18 cellular contexts compared by ENCODE assay signal in the genomic region with DNA sequence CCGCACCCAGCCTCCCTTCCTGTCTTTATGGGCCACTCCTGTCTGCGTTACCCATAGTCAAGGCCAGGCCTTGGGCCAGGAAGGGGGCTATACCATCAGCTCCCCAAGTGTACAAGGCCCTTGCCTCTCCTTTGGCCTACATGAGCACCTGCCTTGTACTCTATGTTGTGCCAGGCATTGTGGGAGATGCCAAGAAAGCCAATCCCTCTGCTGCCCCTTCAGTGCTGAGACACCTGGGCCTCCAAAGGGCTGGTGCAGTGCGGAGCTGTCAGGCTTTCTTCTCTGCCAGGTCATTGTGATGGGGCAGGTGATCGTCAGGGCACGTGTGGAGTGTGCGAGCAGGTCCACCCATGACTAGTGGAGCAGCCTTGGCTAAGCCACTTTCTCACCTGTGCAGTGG.
"Had no signal": no experiment of that assay in that cellular context is flagged by ENCODE, and none has a peak within 500 bp of the region (broad histone marks: within the 10 kb centered on the region; RNA-seq: fewer than 3 reads in every experiment).

No MANE protein-coding gene starts in this region.

- H3K27me3 ChIP-seq: adrenal gland, gastroesophageal sphincter, left lung, testis had no signal

- H3K27me3 Mint-ChIP-seq: activated CD4-positive, alpha-beta memory T cell treated with anti-CD3 and anti-CD28 coated beads, Interleukin-2, amount 10 ng/mL, durations not matched to agents 7 days and 5 days; activated naive CD4-positive, alpha-beta T cell treated with anti-CD3 and anti-CD28 coated beads, Interleukin-2, amount 50 U/mL, for 24 hours; activated T-cell treated with anti-CD3 and anti-CD28 coated beads, Interleukin-2, amount 50 U/mL, for 24 hours; dendritic cell treated with granulocyte-macrophage colony-stimulating factor and Interleukin-4, amounts not matched to agents 40 ng/mL and 50 ng/mL, for 4 days; memory B cell; naive thymus-derived CD8-positive, alpha-beta T cell; stimulated activated naive CD8-positive, alpha-beta T cell treated with anti-CD3 and anti-CD28 coated beads, Interleukin-15, amount 100 ng/mL, for 72 hours had no signal

- H3K27ac ChIP-seq: left lung, testis, WERI-Rb-1 had no signal

- H3K4me3 ChIP-seq: adrenal gland, gastroesophageal sphincter, left lung, testis had no signal

- ATAC-seq: gastroesophageal sphincter; left lung; naive thymus-derived CD8-positive, alpha-beta T cell; right cardiac atrium had no signal

- DNase-seq: activated CD4-positive, alpha-beta memory T cell treated with anti-CD3 and anti-CD28 coated beads, Interleukin-2, amount 10 ng/mL, durations not matched to agents 7 days and 5 days; activated effector memory CD4-positive, alpha-beta T cell treated with anti-CD3 and anti-CD28 coated beads, Interleukin-2, amount 50 U/mL, for 16 hours; activated T-cell treated with anti-CD3 and anti-CD28 coated beads, Interleukin-2, amount 50 U/mL, for 24 hours; adrenal gland; central memory CD4-positive, alpha-beta T cell; endodermal cell; erythroblast; left lung; stimulated activated naive CD8-positive, alpha-beta T cell treated with anti-CD3 and anti-CD28 coated beads, Interleukin-15, amount 100 ng/mL, for 72 hours; testis; WERI-Rb-1 had no signal

- H3K4me3 Mint-ChIP-seq: activated CD4-positive, alpha-beta memory T cell treated with anti-CD3 and anti-CD28 coated beads, Interleukin-2, amount 10 ng/mL, durations not matched to agents 7 days and 5 days; activated naive CD4-positive, alpha-beta T cell treated with anti-CD3 and anti-CD28 coated beads, Interleukin-2, amount 50 U/mL, for 24 hours; activated T-cell treated with anti-CD3 and anti-CD28 coated beads, Interleukin-2, amount 50 U/mL, for 24 hours; dendritic cell treated with granulocyte-macrophage colony-stimulating factor and Interleukin-4, amounts not matched to agents 40 ng/mL and 50 ng/mL, for 4 days; endodermal cell; memory B cell; naive thymus-derived CD8-positive, alpha-beta T cell; stimulated activated naive CD8-positive, alpha-beta T cell treated with anti-CD3 and anti-CD28 coated beads, Interleukin-15, amount 100 ng/mL, for 72 hours; T-helper 1 cell treated with Interleukin-12 subunit alpha and Interleukin-12 subunit beta and Interleukin-4 antibody, amounts not matched to agents 30 μg/mL and 1 μg/mL, for 36 hours had no signal

- H3K9me3 Mint-ChIP-seq: activated CD4-positive, alpha-beta memory T cell treated with anti-CD3 and anti-CD28 coated beads, Interleukin-2, amount 10 ng/mL, durations not matched to agents 7 days and 5 days; activated naive CD4-positive, alpha-beta T cell treated with anti-CD3 and anti-CD28 coated beads, Interleukin-2, amount 50 U/mL, for 24 hours; activated T-cell treated with anti-CD3 and anti-CD28 coated beads, Interleukin-2, amount 50 U/mL, for 24 hours; dendritic cell treated with granulocyte-macrophage colony-stimulating factor and Interleukin-4, amounts not matched to agents 40 ng/mL and 50 ng/mL, for 4 days; endodermal cell; memory B cell; naive thymus-derived CD8-positive, alpha-beta T cell; stimulated activated naive CD8-positive, alpha-beta T cell treated with anti-CD3 and anti-CD28 coated beads, Interleukin-15, amount 100 ng/mL, for 72 hours; T-helper 1 cell treated with Interleukin-12 subunit alpha and Interleukin-12 subunit beta and Interleukin-4 antibody, amounts not matched to agents 30 μg/mL and 1 μg/mL, for 36 hours had no signal

- H3K36me3 Mint-ChIP-seq: activated naive CD4-positive, alpha-beta T cell treated with anti-CD3 and anti-CD28 coated beads, Interleukin-2, amount 50 U/mL, for 24 hours had no signal

- H3K27ac Mint-ChIP-seq: activated CD4-positive, alpha-beta memory T cell treated with anti-CD3 and anti-CD28 coated beads, Interleukin-2, amount 10 ng/mL, durations not matched to agents 7 days and 5 days; activated naive CD4-positive, alpha-beta T cell treated with anti-CD3 and anti-CD28 coated beads, Interleukin-2, amount 50 U/mL, for 24 hours; dendritic cell treated with granulocyte-macrophage colony-stimulating factor and Interleukin-4, amounts not matched to agents 40 ng/mL and 50 ng/mL, for 4 days; T-helper 1 cell treated with Interleukin-12 subunit alpha and Interleukin-12 subunit beta and Interleukin-4 antibody, amounts not matched to agents 30 μg/mL and 1 μg/mL, for 36 hours had no signal

- H3K9me3 ChIP-seq: adrenal gland, gastroesophageal sphincter, left lung, testis had no signal
